In genomic region chrX:39903343-39903742, GRCh38 we compare ENCODE assay signal across 17 cellular contexts.
DNase-seq lines count a peak whose midpoint lies in the region; ATAC-seq and TF ChIP-seq lines count a peak whose summit lies in the region.
"Had no signal": no experiment of that assay in that cellular context is flagged by ENCODE, and none has a peak within 500 bp of the region (broad histone marks: within the 10 kb centered on the region; RNA-seq: fewer than 3 reads in every experiment).

No MANE protein-coding gene starts in this region.

- H3K36me3 ChIP-seq in prostate gland: no peaks in the 10 kb centered on the region
- H3K36me3 ChIP-seq: right lobe of liver had no signal

- no peak overlapping the region for H3K4me3 Mint-ChIP-seq in activated T-helper 1 cell treated with anti-CD3 and anti-CD28 coated beads, Interleukin-12 subunit alpha, Interleukin-12 subunit beta, Interleukin-2, Interleukin-4 antibody, amounts not matched to agents 30 ng/mL and 10 ng/mL and 1 ng/mL, durations not matched to agents 14 hours and 24 hours and 36 hours
- H3K4me3 Mint-ChIP-seq: CD8-positive, alpha-beta memory T cell; naive thymus-derived CD4-positive, alpha-beta T cell had no signal

- H3K27me3 Mint-ChIP-seq in activated T-helper 1 cell treated with anti-CD3 and anti-CD28 coated beads, Interleukin-12 subunit alpha, Interleukin-12 subunit beta, Interleukin-2, Interleukin-4 antibody, amounts not matched to agents 30 ng/mL and 10 ng/mL and 1 ng/mL, durations not matched to agents 14 hours and 24 hours and 36 hours (ENCODE audit: insufficient read depth): peaks cover 2% of the 10 kb centered on the region

- intact Hi-C loops in activated T-helper 1 cell treated with anti-CD3 and anti-CD28 coated beads, Interleukin-12 subunit alpha, Interleukin-12 subunit beta, Interleukin-2, Interleukin-4 antibody, amounts not matched to agents 30 ng/mL and 10 ng/mL and 1 ng/mL, durations not matched to agents 14 hours and 24 hours and 36 hours (cut with micrococcal nuclease): loop anchor here (1.0 to 5.0 kb wide), 2 partner anchors 20 to 104 kb away; no protein-coding TSS in a partner anchor
- intact Hi-C loops in prostate gland (cut with DNase I): loop anchor here (10.0 kb wide), 2 partner anchors 169 to 251 kb away; no protein-coding TSS in a partner anchor

- no peaks in the 10 kb centered on the region for H3K4me1 ChIP-seq in prostate gland (replicated peaks)

- POLR2A ChIA-PET in AG04449 (lab: Yijun Ruan, JAX): no interaction called here

- no peaks in the 10 kb centered on the region for H3K9me3 ChIP-seq in prostate gland
- H3K9me3 ChIP-seq: right lobe of liver had no signal

- H3K27me3 ChIP-seq in prostate gland (replicated peaks; ENCODE audit: insufficient read depth): no peaks in the 10 kb centered on the region
- H3K27me3 ChIP-seq: right lobe of liver had no signal

- no peak for ATAC-seq in HG03439 (IDR thresholded peaks at IDR 0.05; ENCODE audit: unreplicated experiment)
- ATAC-seq: K562; left ventricle myocardium superior; naive thymus-derived CD4-positive, alpha-beta T cell; right lobe of liver had no signal

- H3K9me3 Mint-ChIP-seq in activated T-helper 1 cell treated with anti-CD3 and anti-CD28 coated beads, Interleukin-12 subunit alpha, Interleukin-12 subunit beta, Interleukin-2, Interleukin-4 antibody, amounts not matched to agents 30 ng/mL and 10 ng/mL and 1 ng/mL, durations not matched to agents 14 hours and 24 hours and 36 hours: no peaks in the 10 kb centered on the region

- peaks cover 14% of the 10 kb centered on the region for H3K4me1 Mint-ChIP-seq in activated T-helper 1 cell treated with anti-CD3 and anti-CD28 coated beads, Interleukin-12 subunit alpha, Interleukin-12 subunit beta, Interleukin-2, Interleukin-4 antibody, amounts not matched to agents 30 ng/mL and 10 ng/mL and 1 ng/mL, durations not matched to agents 14 hours and 24 hours and 36 hours (ENCODE audit: low read depth)
- H3K4me1 Mint-ChIP-seq: CD8-positive, alpha-beta memory T cell had no signal

- no peaks in the 10 kb centered on the region for H3K36me3 Mint-ChIP-seq in activated T-helper 1 cell treated with anti-CD3 and anti-CD28 coated beads, Interleukin-12 subunit alpha, Interleukin-12 subunit beta, Interleukin-2, Interleukin-4 antibody, amounts not matched to agents 30 ng/mL and 10 ng/mL and 1 ng/mL, durations not matched to agents 14 hours and 24 hours and 36 hours (ENCODE audit: low read depth)
- H3K36me3 Mint-ChIP-seq: naive thymus-derived CD4-positive, alpha-beta T cell had no signal

- CTCF ChIA-PET in AG04449 (lab: Yijun Ruan, JAX): interaction anchor here (1.3 kb wide), 1 partner anchor 364 kb away, joined by 4 read pairs; no protein-coding TSS in a partner anchor

- H3K27ac ChIP-seq in prostate gland: no peak overlapping the region
- H3K27ac ChIP-seq: right lobe of liver had no signal

- TF ChIP-seq POLR2A in prostate gland (IDR thresholded peaks at IDR 0.05): no peak

- H3K27ac Mint-ChIP-seq in activated T-helper 1 cell treated with anti-CD3 and anti-CD28 coated beads, Interleukin-12 subunit alpha, Interleukin-12 subunit beta, Interleukin-2, Interleukin-4 antibody, amounts not matched to agents 30 ng/mL and 10 ng/mL and 1 ng/mL, durations not matched to agents 14 hours and 24 hours and 36 hours: peak overlapping the region; percentile 50
- H3K27ac Mint-ChIP-seq: CD8-positive, alpha-beta memory T cell; naive thymus-derived CD4-positive, alpha-beta T cell had no signal

- no peak for TF ChIP-seq CTCF in AG04449 (IDR thresholded peaks at IDR 0.05; ENCODE audit: insufficient read depth, low read length, missing control alignments)
- no peak for TF ChIP-seq CTCF in fibroblast of pulmonary artery (IDR thresholded peaks at IDR 0.05; ENCODE audit: low read length, missing control alignments)
- no peak for TF ChIP-seq CTCF in prostate gland (IDR thresholded peaks at IDR 0.05)

- H3K4me3 ChIP-seq in AG04449 (ENCODE audit: low read depth, low read length) (no peak overlapping the region), fibroblast of pulmonary artery (replicated peaks; ENCODE audit: low read depth, low read length) (no peak overlapping the region), prostate gland (no peak overlapping the region)
- H3K4me3 ChIP-seq: K562, right lobe of liver had no signal

- 63% methylated on average over 3 of the region's 3 CpGs for WGBS in prostate gland

- DNase-seq in AG04449 (ENCODE audit: low read depth, low spot score): peak; percentile 62
- peak; percentile 46 for DNase-seq in ELR (ENCODE audit: low read depth)
- DNase-seq in activated T-helper 1 cell treated with anti-CD3 and anti-CD28 coated beads, Interleukin-12 subunit alpha, Interleukin-12 subunit beta, Interleukin-2, Interleukin-4 antibody, amounts not matched to agents 30 ng/mL and 10 ng/mL and 1 ng/mL, durations not matched to agents 14 hours and 24 hours and 36 hours (ENCODE audit: low spot score): no peak
- peak; percentile 70 for DNase-seq in fibroblast of pulmonary artery (ENCODE audit: low read depth)
- DNase-seq in prostate gland (ENCODE audit: low spot score): no peak
- no peak for DNase-seq in SHP77 treated with DMSO at 0.1 percent for 48 hours (lab: John Stamatoyannopoulos, UW)
- DNase-seq in NCI-H2171 treated with DMSO at 0.1 percent for 48 hours (lab: John Stamatoyannopoulos, UW): no peak
- DNase-seq: caudate nucleus; CD8-positive, alpha-beta memory T cell; erythroblast; left ventricle myocardium superior; naive thymus-derived CD4-positive, alpha-beta T cell; NCI-H526; right lobe of liver; stimulated activated naive CD4-positive, alpha-beta T cell had no signal

Comparison
In these comparisons a context has a peak if more than half of its experiments do, and no peak if none do; other contexts are left out.
1. DNase-seq: peak in AG04449 (single experiment), ELR (single experiment) and fibroblast of pulmonary artery (single experiment); none in activated T-helper 1 cell treated with anti-CD3 and anti-CD28 coated beads, Interleukin-12 subunit alpha, Interleukin-12 subunit beta, Interleukin-2, Interleukin-4 antibody, amounts not matched to agents 30 ng/mL and 10 ng/mL and 1 ng/mL, durations not matched to agents 14 hours and 24 hours and 36 hours (single experiment), prostate gland (single experiment), SHP77 treated with DMSO at 0.1 percent for 48 hours (single experiment) and NCI-H2171 treated with DMSO at 0.1 percent for 48 hours (single experiment).